Comparison of ENCODE assay signal across 8 cellular contexts in genomic region chr12:9049520-9050133, GRCh38.
DNase-seq lines count a peak whose midpoint lies in the region; ATAC-seq, FAIRE-seq and TF ChIP-seq lines count a peak whose summit lies in the region.

No MANE protein-coding gene starts in this region.

- H3K4me1 Mint-ChIP-seq in activated naive CD4-positive, alpha-beta T cell treated with anti-CD3 and anti-CD28 coated beads, Interleukin-2, amount 10 ng/mL, durations not matched to agents 7 days and 5 days, result peaks cover 23% of the 10 kb centered on the region

- no peak for TF ChIP-seq EP300 in upper lobe of left lung (IDR thresholded peaks at IDR 0.05)
- no peak for TF ChIP-seq EP300 in stomach (IDR thresholded peaks at IDR 0.05)

- TF ChIP-seq POLR2A in upper lobe of left lung (IDR thresholded peaks at IDR 0.05) (no peak), GM12891 (IDR thresholded peaks at IDR 0.05; ENCODE audit: low read depth, low read length) (no peak), stomach (IDR thresholded peaks at IDR 0.05) (no peak)

- H3K27me3 Mint-ChIP-seq in activated naive CD4-positive, alpha-beta T cell treated with anti-CD3 and anti-CD28 coated beads, Interleukin-2, amount 10 ng/mL, durations not matched to agents 7 days and 5 days, result no peaks in the 10 kb centered on the region

- H3K27me3 ChIP-seq in upper lobe of left lung (no peaks in the 10 kb centered on the region), stomach (no peaks in the 10 kb centered on the region)

- peak; percentile 40 for DNase-seq in activated naive CD4-positive, alpha-beta T cell treated with anti-CD3 and anti-CD28 coated beads, Interleukin-2, amount 10 ng/mL, durations not matched to agents 7 days and 5 days
- DNase-seq in activated naive CD4-positive, alpha-beta T cell (lab: John Stamatoyannopoulos, UW), result no peak
- DNase-seq in NCI-H1105 (lab: John Stamatoyannopoulos, UW), result peak; percentile 43
- peak; percentile 67 for DNase-seq in astrocyte of the hippocampus (ENCODE audit: low read depth, low spot score)
- DNase-seq in upper lobe of left lung, result no peak
- no peak for DNase-seq in GM12891 (ENCODE audit: insufficient read length, low spot score)
- DNase-seq in stomach, result no peak

- peaks cover 0 to 4% (median 0%) of the 10 kb centered on the region in 4 donors for H3K4me1 ChIP-seq in upper lobe of left lung
- H3K4me1 ChIP-seq in stomach, result peaks cover 0 to 4% (median 0%) of the 10 kb centered on the region in 4 donors

- CTCF ChIA-PET in activated naive CD4-positive, alpha-beta T cell treated with anti-CD3 and anti-CD28 coated beads, Interleukin-2, amount 10 ng/mL, durations not matched to agents 7 days and 5 days (lab: Charles Lee), result interaction anchor here (0.8 to 4.3 kb wide), 35 partner anchors 8 to 508 kb away, joined by 3 to 61 read pairs (median 5); partner anchors contain the start of genes M6PR and PHC1

- peak; percentile 99 for FAIRE-seq in islet of Langerhans (lab: Jason Lieb, UNC)
- no peak for FAIRE-seq in GM12891 (lab: Jason Lieb, UNC)

- intact Hi-C loops in stomach (cut with DNase I; ENCODE audit: low total_unique reads), result no loop called here

- TF ChIP-seq CTCF in upper lobe of left lung (IDR thresholded peaks at IDR 0.05), result peak in 5 of 6 experiments; percentile 15 to 55 (median 35)
- TF ChIP-seq CTCF in stomach (IDR thresholded peaks at IDR 0.05), result peak in 3 of 7 experiments; percentile 10 to 47 (median 31)

- no peak overlapping the region for H3K27ac Mint-ChIP-seq in activated naive CD4-positive, alpha-beta T cell treated with anti-CD3 and anti-CD28 coated beads, Interleukin-2, amount 10 ng/mL, durations not matched to agents 7 days and 5 days

- H3K9me3 Mint-ChIP-seq in activated naive CD4-positive, alpha-beta T cell treated with anti-CD3 and anti-CD28 coated beads, Interleukin-2, amount 10 ng/mL, durations not matched to agents 7 days and 5 days, result peaks cover 11% of the 10 kb centered on the region

- H3K9me3 ChIP-seq in upper lobe of left lung (no peaks in the 10 kb centered on the region), stomach (no peaks in the 10 kb centered on the region)

- H3K36me3 Mint-ChIP-seq in activated naive CD4-positive, alpha-beta T cell treated with anti-CD3 and anti-CD28 coated beads, Interleukin-2, amount 10 ng/mL, durations not matched to agents 7 days and 5 days, result peaks cover 8% of the 10 kb centered on the region

- H3K36me3 ChIP-seq in upper lobe of left lung (no peaks in the 10 kb centered on the region), stomach (no peaks in the 10 kb centered on the region)

- ATAC-seq in upper lobe of left lung (ENCODE audit: low FRiP score in 2 of 2), result peak in 1 of 2 donors; percentile 58

- H3K4me3 ChIP-seq in upper lobe of left lung, result no peak overlapping the region
- H3K4me3 ChIP-seq in stomach, result no peak overlapping the region

- H3K27ac ChIP-seq in upper lobe of left lung (no peak overlapping the region), stomach (no peak overlapping the region)

- 19 to 24% methylated on average over 6 of the region's 6 CpGs for WGBS in upper lobe of left lung, 2 donors
- WGBS in stomach, 5 donors, result 19 to 27% (median 22%) methylated on average over 6 of the region's 6 CpGs

- H3K4me3 Mint-ChIP-seq in activated naive CD4-positive, alpha-beta T cell treated with anti-CD3 and anti-CD28 coated beads, Interleukin-2, amount 10 ng/mL, durations not matched to agents 7 days and 5 days, result no peak overlapping the region

TF ChIP-seq in GM12891, 5 proteins besides CTCF, POLR2A, EP300 and RAD21:
- TF ChIP-seq PAX5 (IDR thresholded peaks at IDR 0.05; ENCODE audit: insufficient read depth, low read length, severe bottlenecking) (no peak), SPI1 (IDR thresholded peaks at IDR 0.05; ENCODE audit: low read depth, low read length) (no peak), POU2F2 (IDR thresholded peaks at IDR 0.05; ENCODE audit: low read depth, low read length) (no peak), POLR2AphosphoS5 (IDR thresholded peaks at IDR 0.05; ENCODE audit: low read depth, low read length) (no peak), TAF1 (IDR thresholded peaks at IDR 0.05; ENCODE audit: low read depth, low read length) (no peak)

Comparison
In these comparisons a context has a peak if more than half of its experiments do, and no peak if none do; other contexts are left out.
1. DNase-seq: peak in activated naive CD4-positive, alpha-beta T cell treated with anti-CD3 and anti-CD28 coated beads, Interleukin-2, amount 10 ng/mL, durations not matched to agents 7 days and 5 days (single experiment), NCI-H1105 (single experiment) and astrocyte of the hippocampus (single experiment); none in activated naive CD4-positive, alpha-beta T cell (0 of 4), upper lobe of left lung (0 of 2), GM12891 (single experiment) and stomach (single experiment).